1 cellular context compared by ENCODE assay signal in genomic region chr11:16960250-16960649, GRCh38.
TF ChIP-seq lines count a peak whose summit lies in the region.

No MANE protein-coding gene starts in this region.

TF ChIP-seq in WTC11, 78 proteins besides CTCF, POLR2A, EP300 and RAD21 (continued from another document):
- no peak for TF ChIP-seq ARID4B (CRISPR knock-in tag; IDR thresholded peaks at IDR 0.05; ENCODE audit: borderline replicate concordance)
- TF ChIP-seq ZBTB43 (CRISPR knock-in tag; IDR thresholded peaks at IDR 0.05) = no peak
- no peak for TF ChIP-seq JUN (CRISPR knock-in tag; IDR thresholded peaks at IDR 0.05)
- no peak for TF ChIP-seq NFYB (CRISPR knock-in tag; conservative IDR thresholded peaks at IDR 0.05; ENCODE audit: low read depth)
- TF ChIP-seq ZNF219 (CRISPR knock-in tag; IDR thresholded peaks at IDR 0.05; ENCODE audit: borderline replicate concordance) = no peak
- TF ChIP-seq NR1H2 (CRISPR knock-in tag; IDR thresholded peaks at IDR 0.05) = no peak
- no peak for TF ChIP-seq GTF2I (CRISPR knock-in tag; conservative IDR thresholded peaks at IDR 0.05)
- TF ChIP-seq ZNF425 (CRISPR knock-in tag; conservative IDR thresholded peaks at IDR 0.05) = no peak
- TF ChIP-seq PRRX2 (CRISPR knock-in tag; IDR thresholded peaks at IDR 0.05) = no peak
- TF ChIP-seq, protein P1, sequence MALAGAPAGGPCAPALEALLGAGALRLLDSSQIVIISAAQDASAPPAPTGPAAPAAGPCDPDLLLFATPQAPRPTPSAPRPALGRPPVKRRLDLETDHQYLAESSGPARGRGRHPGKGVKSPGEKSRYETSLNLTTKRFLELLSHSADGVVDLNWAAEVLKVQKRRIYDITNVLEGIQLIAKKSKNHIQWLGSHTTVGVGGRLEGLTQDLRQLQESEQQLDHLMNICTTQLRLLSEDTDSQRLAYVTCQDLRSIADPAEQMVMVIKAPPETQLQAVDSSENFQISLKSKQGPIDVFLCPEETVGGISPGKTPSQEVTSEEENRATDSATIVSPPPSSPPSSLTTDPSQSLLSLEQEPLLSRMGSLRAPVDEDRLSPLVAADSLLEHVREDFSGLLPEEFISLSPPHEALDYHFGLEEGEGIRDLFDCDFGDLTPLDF (CRISPR knock-in tag; IDR thresholded peaks at IDR 0.05) = no peak
- no peak for TF ChIP-seq EMX1 (CRISPR knock-in tag; IDR thresholded peaks at IDR 0.05)
